In genomic region chr15:93150910-93151309, GRCh38 we compare ENCODE assay signal across 12 cellular contexts.
"Had no signal": no experiment of that assay in that cellular context is flagged by ENCODE, and none has a peak within 500 bp of the region (broad histone marks: within the 10 kb centered on the region; RNA-seq: fewer than 3 reads in every experiment).

No MANE protein-coding gene starts in this region.

- H3K27ac ChIP-seq: ascending aorta, transverse colon had no signal

- H3K9me3 ChIP-seq: ascending aorta, esophagus muscularis mucosa, transverse colon had no signal

- DNase-seq: activated CD4-positive, alpha-beta memory T cell treated with anti-CD3 and anti-CD28 coated beads for 36 hours; activated gamma-delta T cell; activated T-cell treated with anti-CD3 and anti-CD28 coated beads, Interleukin-2, amount 50 U/mL, for 48 hours; glutamatergic neuron; left colon; mesenchymal stem cell; retina; small intestine; SW 1271; transverse colon had no signal

- H3K36me3 ChIP-seq: ascending aorta, esophagus muscularis mucosa, transverse colon had no signal

- ATAC-seq: left colon had no signal

- H3K27me3 ChIP-seq: ascending aorta, esophagus muscularis mucosa, transverse colon had no signal

- H3K4me3 ChIP-seq: ascending aorta, esophagus muscularis mucosa, transverse colon had no signal
